Comparison of ENCODE assay signal across 26 cellular contexts in the genomic region with DNA sequence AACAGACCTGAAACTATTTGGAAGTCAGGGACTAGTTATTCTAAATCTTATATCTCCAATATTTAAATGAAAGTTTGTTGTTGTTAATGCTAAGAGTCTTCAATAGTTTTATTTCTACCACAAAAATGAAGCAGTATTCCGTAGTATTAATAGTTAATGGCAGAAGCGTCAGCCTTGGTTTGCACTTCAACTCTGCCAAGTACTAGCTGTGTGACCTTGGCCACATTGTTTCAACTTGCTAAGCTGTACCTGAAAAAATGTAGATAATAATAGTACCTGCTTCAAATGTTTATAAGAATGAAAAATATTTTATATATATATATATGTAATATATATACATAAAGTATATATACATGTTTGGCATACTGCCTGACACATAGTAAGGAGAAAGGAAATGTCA.
"Had no signal": no experiment of that assay in that cellular context is flagged by ENCODE, and none has a peak within 500 bp of the region (broad histone marks: within the 10 kb centered on the region; RNA-seq: fewer than 3 reads in every experiment).

No MANE protein-coding gene starts in this region.

- H3K27me3 ChIP-seq: colonic mucosa, esophagus muscularis mucosa, esophagus squamous epithelium, foreskin keratinocyte, gastrocnemius medialis, heart left ventricle, heart right ventricle had no signal

- H3K36me3 ChIP-seq: colonic mucosa, esophagus muscularis mucosa, esophagus squamous epithelium, gastrocnemius medialis, gastroesophageal sphincter, heart left ventricle, heart right ventricle had no signal

- ATAC-seq: effector memory CD8-positive, alpha-beta T cell; esophagus mucosa; foreskin keratinocyte; gastrocnemius medialis; gastroesophageal sphincter; heart left ventricle; heart right ventricle had no signal

- H3K27ac ChIP-seq: colonic mucosa, coronary artery, dorsolateral prefrontal cortex, epithelial cell of prostate, esophagus muscularis mucosa, esophagus squamous epithelium, foreskin keratinocyte, gastrocnemius medialis, gastroesophageal sphincter, heart left ventricle, heart right ventricle had no signal

- H3K9me3 ChIP-seq: colonic mucosa, esophagus muscularis mucosa, esophagus squamous epithelium, gastrocnemius medialis, gastroesophageal sphincter, heart left ventricle, heart right ventricle had no signal

- H3K9me3 Mint-ChIP-seq: dendritic cell treated with granulocyte-macrophage colony-stimulating factor and Interleukin-4, amounts not matched to agents 40 ng/mL and 50 ng/mL, for 4 days; effector memory CD8-positive, alpha-beta T cell; endodermal cell had no signal

- H3K4me3 Mint-ChIP-seq: dendritic cell treated with granulocyte-macrophage colony-stimulating factor and Interleukin-4, amounts not matched to agents 40 ng/mL and 50 ng/mL, for 4 days; effector memory CD8-positive, alpha-beta T cell; endodermal cell had no signal

- FAIRE-seq: endothelial cell of umbilical vein had no signal

- H3K4me1 ChIP-seq: colonic mucosa, esophagus muscularis mucosa, esophagus squamous epithelium, foreskin keratinocyte, gastrocnemius medialis, gastroesophageal sphincter, heart left ventricle, heart right ventricle had no signal

- H3K27ac Mint-ChIP-seq: dendritic cell treated with granulocyte-macrophage colony-stimulating factor and Interleukin-4, amounts not matched to agents 40 ng/mL and 50 ng/mL, for 4 days; endodermal cell had no signal

- H3K27me3 Mint-ChIP-seq: dendritic cell treated with granulocyte-macrophage colony-stimulating factor and Interleukin-4, amounts not matched to agents 40 ng/mL and 50 ng/mL, for 4 days; effector memory CD8-positive, alpha-beta T cell had no signal

- H3K4me3 ChIP-seq: colonic mucosa, coronary artery, dorsolateral prefrontal cortex, esophagus muscularis mucosa, esophagus squamous epithelium, gastrocnemius medialis, gastroesophageal sphincter, heart left ventricle, heart right ventricle had no signal

- DNase-seq: colonic mucosa; cortex of kidney; dermis blood vessel endothelial cell; dorsolateral prefrontal cortex; effector CD4-positive, alpha-beta T cell; effector CD8-positive, alpha-beta T cell; effector memory CD4-positive, alpha-beta T cell; effector memory CD8-positive, alpha-beta T cell; endodermal cell; erythroblast; esophagus squamous epithelium; foreskin fibroblast; foreskin keratinocyte; foreskin melanocyte; gastrocnemius medialis; glutamatergic neuron; head of caudate nucleus; heart left ventricle; heart right ventricle had no signal
